ENCODE assay signal across 11 cellular contexts in the genomic region with DNA sequence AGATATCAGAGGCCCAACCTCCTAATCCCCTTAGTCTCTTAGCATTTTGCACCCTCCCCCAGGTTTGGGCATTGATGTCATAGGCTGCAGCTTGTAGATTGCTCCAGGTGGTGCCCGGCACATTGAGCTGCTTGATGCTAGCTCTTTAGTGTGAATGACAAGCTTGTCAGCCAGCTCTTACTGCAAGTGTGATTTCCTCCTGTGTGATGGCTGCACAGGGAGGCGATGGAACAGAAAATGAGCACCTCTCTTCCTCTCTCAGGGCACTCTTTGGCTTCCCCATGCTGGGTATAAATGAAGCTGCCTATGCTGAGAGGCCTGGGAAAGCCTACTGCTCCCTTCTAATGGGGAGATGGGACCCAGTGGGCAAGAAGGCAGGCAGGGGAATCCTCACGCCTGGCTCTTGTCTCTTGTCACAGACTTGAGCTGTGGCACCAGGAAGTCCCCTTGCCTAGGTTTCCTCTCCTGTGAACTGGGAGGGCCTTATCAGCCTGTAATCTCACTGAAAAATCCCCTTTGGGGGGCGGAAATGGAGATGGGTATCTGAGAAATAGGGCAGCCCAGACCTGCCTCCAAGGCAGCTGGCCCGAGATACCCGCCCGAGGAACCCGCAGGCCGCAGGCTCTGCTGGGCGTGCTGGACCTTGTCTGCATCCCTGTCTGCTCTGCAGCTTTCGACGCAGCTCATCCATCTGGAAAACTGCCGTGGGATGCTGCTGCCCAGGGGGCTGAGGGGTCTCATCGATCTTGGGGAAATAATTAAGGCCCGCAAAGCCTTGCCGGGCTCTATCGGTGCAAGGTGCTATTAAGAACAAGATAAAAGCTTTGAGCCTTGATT.
A peak's percentile ranks its signal among the peaks of the same experiment; 100 is the strongest.
DNase-seq lines count a peak whose midpoint lies in the region; ATAC-seq and TF ChIP-seq lines count a peak whose summit lies in the region.
"Had no signal": no experiment of that assay in that cellular context is flagged by ENCODE, and none has a peak within 500 bp of the region (broad histone marks: within the 10 kb centered on the region; RNA-seq: fewer than 3 reads in every experiment).

No MANE protein-coding gene starts in this region.

- no peaks in the 10 kb centered on the region for H3K27me3 ChIP-seq in osteoblast (ENCODE audit: insufficient read depth, low read length)
- H3K27me3 ChIP-seq: upper lobe of left lung had no signal

- H3K4me1 ChIP-seq in osteoblast (ENCODE audit: insufficient read depth, low read length) = no peaks in the 10 kb centered on the region
- H3K4me1 ChIP-seq: upper lobe of left lung had no signal

- TF ChIP-seq CTCF in osteoblast (IDR thresholded peaks at IDR 0.05; ENCODE audit: extremely low read depth, low read depth, low read length) = no peak

- H3K79me2 ChIP-seq in osteoblast (ENCODE audit: insufficient read depth, low read length) = no peaks in the 10 kb centered on the region

- H3K4me3 ChIP-seq in osteoblast (ENCODE audit: insufficient read depth, low read length) = no peak overlapping the region
- H3K4me3 ChIP-seq: upper lobe of left lung had no signal

- no peaks in the 10 kb centered on the region for H3K36me3 ChIP-seq in osteoblast (ENCODE audit: insufficient read depth, low read length)
- H3K36me3 ChIP-seq: upper lobe of left lung had no signal

- DNase-seq in T-helper 2 cell (peak in 4 of 5 experiments; percentile 3 to 86 (median 61)), RKO (ENCODE audit: low spot score) (no peak), osteoblast (ENCODE audit: insufficient read length, low spot score, missing footprints) (no peak), pons (ENCODE audit: low spot score) (no peak)
- DNase-seq in activated gamma-delta T cell treated with anti-CD3 and anti-CD28 coated beads, Interleukin-2, amount 50 U/mL, for 16 hours (ENCODE audit: low read depth) = peak; percentile 53
- peak; percentile 21 for DNase-seq in stimulated activated CD8-positive, alpha-beta memory T cell treated with anti-CD3 and anti-CD28 coated beads, Interleukin-15, amount 100 ng/mL, for 1 hour (ENCODE audit: low read depth)
- DNase-seq: NCI-H226, occipital lobe had no signal

- no peak overlapping the region for H3K27ac ChIP-seq in osteoblast (ENCODE audit: low read depth, low read length)
- H3K27ac ChIP-seq: upper lobe of left lung had no signal

- no peak overlapping the region for H2AFZ ChIP-seq in osteoblast (ENCODE audit: low read length)

- no peak overlapping the region for H3K4me2 ChIP-seq in osteoblast (ENCODE audit: insufficient read depth, low read length)

- peak; percentile 55 for ATAC-seq in GM18909 (IDR thresholded peaks at IDR 0.05; ENCODE audit: poor library complexity, unreplicated experiment)
- ATAC-seq in HG02870 (IDR thresholded peaks at IDR 0.05; ENCODE audit: unreplicated experiment) = no peak

- no peaks in the 10 kb centered on the region for H3K9me3 ChIP-seq in osteoblast (ENCODE audit: low read depth, low read length)
- H3K9me3 ChIP-seq: upper lobe of left lung had no signal

- no peaks in the 10 kb centered on the region for H4K20me1 ChIP-seq in osteoblast (ENCODE audit: insufficient read depth, low read length)

Comparison
In these comparisons a context has a peak if more than half of its experiments do, and no peak if none do; other contexts are left out.
1. DNase-seq: peak in T-helper 2 cell (4 of 5), activated gamma-delta T cell treated with anti-CD3 and anti-CD28 coated beads, Interleukin-2, amount 50 U/mL, for 16 hours (single experiment) and stimulated activated CD8-positive, alpha-beta memory T cell treated with anti-CD3 and anti-CD28 coated beads, Interleukin-15, amount 100 ng/mL, for 1 hour (single experiment); none in RKO (single experiment), osteoblast (single experiment) and pons (single experiment).